5 cellular contexts compared by ENCODE assay signal in the genomic region with DNA sequence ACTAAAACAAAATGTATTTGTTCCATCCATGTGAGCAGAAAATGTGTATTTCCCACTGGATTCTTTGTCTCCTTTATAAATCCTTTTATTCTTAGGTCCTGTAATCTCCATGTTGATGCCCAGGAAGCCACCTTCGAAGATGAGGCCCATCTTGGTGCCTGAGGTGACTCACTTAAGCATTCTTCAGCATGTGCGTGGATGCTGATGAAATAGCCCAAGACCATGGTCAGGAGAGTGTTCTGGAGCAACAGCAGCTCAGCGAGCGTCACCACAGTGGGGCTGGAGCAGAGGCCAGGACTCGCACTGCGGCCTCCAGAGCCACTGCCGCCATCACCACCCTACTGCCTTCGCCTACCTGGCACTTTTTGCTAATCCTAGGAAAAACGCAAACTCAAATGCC.
"Had no signal": no experiment of that assay in that cellular context is flagged by ENCODE, and none has a peak within 500 bp of the region (broad histone marks: within the 10 kb centered on the region; RNA-seq: fewer than 3 reads in every experiment).

No MANE protein-coding gene starts in this region.

- H3K36me3 Mint-ChIP-seq: IgD-negative memory B cell had no signal

- H3K27me3 Mint-ChIP-seq: IgD-negative memory B cell had no signal

- DNase-seq: IMR-90, KBM-7 had no signal

- H3K27ac ChIP-seq: HL-60 had no signal

- H3K4me3 Mint-ChIP-seq: IgD-negative memory B cell had no signal

- H3K4me1 Mint-ChIP-seq: IgD-negative memory B cell had no signal

- H3K4me3 ChIP-seq: K562 had no signal
